7 cellular contexts compared by ENCODE assay signal in genomic region chr10:103968441-103969391, GRCh38. TPM values are rescaled to one million over a fixed set of nuclear protein-coding genes. Genes with fewer than 3 reads are reported as not detected.
A peak's percentile ranks its signal among the peaks of the same experiment; 100 is the strongest.
DNase-seq lines count a peak whose midpoint lies in the region; ATAC-seq and TF ChIP-seq lines count a peak whose summit lies in the region.

No MANE protein-coding gene starts in this region.

- no peaks in the 10 kb centered on the region for H3K9me3 Mint-ChIP-seq in stimulated activated effector memory CD8-positive, alpha-beta T cell treated with anti-CD3 and anti-CD28 coated beads, Interleukin-12 subunit alpha, Interleukin-12 subunit beta, amount 100 ng/mL, for 72 hours

- intact Hi-C loops in right cardiac atrium (cut with DNase I) = loop anchor here in 2 of 4 donors (5.0 to 10.0 kb wide), 2 partner anchors 51 to 74 kb away; partner anchors contain the start of gene STN1 (in 1 of the 2)

- TF ChIP-seq CTCF in HL-60 (IDR thresholded peaks at IDR 0.05; ENCODE audit: insufficient read depth, low read length) = no peak
- TF ChIP-seq CTCF in VCaP (conservative IDR thresholded peaks at IDR 0.05) = no peak

- H3K36me3 Mint-ChIP-seq in stimulated activated effector memory CD8-positive, alpha-beta T cell treated with anti-CD3 and anti-CD28 coated beads, Interleukin-12 subunit alpha, Interleukin-12 subunit beta, amount 100 ng/mL, for 72 hours = peaks cover 18% of the 10 kb centered on the region

- H3K4me3 ChIP-seq in HL-60 (replicated peaks; ENCODE audit: insufficient read depth, low read length) = peak overlapping the region; percentile 92
- peak overlapping the region; percentile 93 for H3K4me3 ChIP-seq in right cardiac atrium (ENCODE audit: low read length)

- DNase-seq in HL-60 (ENCODE audit: low read depth in 1 of 2, low spot score in 1 of 2) (no peak), right cardiac atrium (peak in 1 of 3 donors; percentile 14), NCI-H2171 treated with DMSO at 0.1 percent for 48 hours (lab: John Stamatoyannopoulos, UW) (no peak), cerebellar cortex (ENCODE audit: low spot score) (no peak)
- no peak for DNase-seq in stimulated activated effector memory CD8-positive, alpha-beta T cell treated with anti-CD3 and anti-CD28 coated beads, Interleukin-12 subunit alpha, Interleukin-12 subunit beta, amount 100 ng/mL, for 72 hours (ENCODE audit: low spot score in 2 of 2)

- peak overlapping the region; percentile 89 for H3K27ac Mint-ChIP-seq in stimulated activated effector memory CD8-positive, alpha-beta T cell treated with anti-CD3 and anti-CD28 coated beads, Interleukin-12 subunit alpha, Interleukin-12 subunit beta, amount 100 ng/mL, for 72 hours

- no peaks in the 10 kb centered on the region for H3K9me3 ChIP-seq in right cardiac atrium (ENCODE audit: control insufficient read depth, low read length)

- H3K4me3 Mint-ChIP-seq in stimulated activated effector memory CD8-positive, alpha-beta T cell treated with anti-CD3 and anti-CD28 coated beads, Interleukin-12 subunit alpha, Interleukin-12 subunit beta, amount 100 ng/mL, for 72 hours = peak overlapping the region; percentile 86

- peak overlapping the region; percentile 68 for H3K27ac ChIP-seq in HL-60 (replicated peaks)
- peak overlapping the region; percentile 94 for H3K27ac ChIP-seq in VCaP
- no peak overlapping the region for H3K27ac ChIP-seq in right cardiac atrium (ENCODE audit: low read length)

- H3K4me1 ChIP-seq in right cardiac atrium (ENCODE audit: control insufficient read depth, insufficient read depth, low read length) = peaks cover 2% of the 10 kb centered on the region

- H3K27me3 ChIP-seq in HL-60 (ENCODE audit: insufficient read depth, poor library complexity, severe bottlenecking) = no peaks in the 10 kb centered on the region
- no peaks in the 10 kb centered on the region for H3K27me3 ChIP-seq in right cardiac atrium (ENCODE audit: control insufficient read depth, insufficient read depth)

- 42% methylated on average over 23 of the region's 23 CpGs for WGBS in right cardiac atrium

- H3K4me1 Mint-ChIP-seq in stimulated activated effector memory CD8-positive, alpha-beta T cell treated with anti-CD3 and anti-CD28 coated beads, Interleukin-12 subunit alpha, Interleukin-12 subunit beta, amount 100 ng/mL, for 72 hours = peaks cover 36% of the 10 kb centered on the region

- ATAC-seq in right cardiac atrium = no peak
- no peak for ATAC-seq in stimulated activated effector memory CD8-positive, alpha-beta T cell treated with anti-CD3 and anti-CD28 coated beads, Interleukin-12 subunit alpha, Interleukin-12 subunit beta, amount 100 ng/mL, for 72 hours
- no peak for ATAC-seq in HG03571 (IDR thresholded peaks at IDR 0.05; ENCODE audit: unreplicated experiment)

RNA-seq across cellular contexts. Expression of gene SLK, which starts 1.8 kb away (rescaled TPM):
- 10 to 100 TPM; 32.8 to 40.5 (median 36.4) TPM for total RNA-seq in right cardiac atrium
- 12.7 TPM for polyA plus RNA-seq in right cardiac atrium

RNA-seq across cellular contexts. Expression of gene STN1, which starts 50.7 kb away (rescaled TPM):
- 10 to 100 TPM; 24.3 to 26.8 (median 25.1) TPM for total RNA-seq in right cardiac atrium
- 26.8 TPM for polyA plus RNA-seq in right cardiac atrium
